20 cellular contexts compared by ENCODE assay signal in genomic region chr11:80441821-80442220, GRCh38.
"Had no signal": no experiment of that assay in that cellular context is flagged by ENCODE, and none has a peak within 500 bp of the region (broad histone marks: within the 10 kb centered on the region; RNA-seq: fewer than 3 reads in every experiment).

No MANE protein-coding gene starts in this region.

- ATAC-seq: activated T-cell treated with anti-CD3 and anti-CD28 coated beads, Interleukin-2, amount 50 U/mL, for 4 hours; heart right ventricle; stimulated activated naive CD8-positive, alpha-beta T cell treated with anti-CD3 and anti-CD28 coated beads, Interleukin-15, Interleukin-2, amounts not matched to agents 100 U/mL and 50 U/mL, for 24 hours; T-cell; upper lobe of right lung had no signal

- H3K27me3 ChIP-seq: ascending aorta, heart right ventricle, upper lobe of right lung had no signal

- H3K27ac ChIP-seq: ascending aorta, heart right ventricle, parathyroid adenoma, upper lobe of right lung had no signal

- H3K9me3 Mint-ChIP-seq: neural crest cell had no signal

- H2AFZ ChIP-seq: parathyroid adenoma had no signal

- H3K4me3 ChIP-seq: ascending aorta, heart right ventricle, upper lobe of right lung had no signal

- H3K9ac ChIP-seq: parathyroid adenoma had no signal

- H3K27me3 Mint-ChIP-seq: activated CD4-positive, alpha-beta memory T cell treated with anti-CD3 and anti-CD28 coated beads for 36 hours; activated naive CD8-positive, alpha-beta T cell treated with anti-CD3 and anti-CD28 coated beads, Interleukin-2, amount 10 ng/mL, durations not matched to agents 7 days and 5 days; T-cell had no signal

- H3K79me2 ChIP-seq: parathyroid adenoma had no signal

- DNase-seq: activated CD4-positive, alpha-beta memory T cell treated with anti-CD3 and anti-CD28 coated beads for 36 hours; activated CD4-positive, alpha-beta T cell treated with anti-CD3 and anti-CD28 coated beads for 1 hour; activated gamma-delta T cell; activated naive CD8-positive, alpha-beta T cell treated with anti-CD3 and anti-CD28 coated beads, Interleukin-2, amount 10 ng/mL, durations not matched to agents 7 days and 5 days; activated T-cell treated with anti-CD3 and anti-CD28 coated beads, Interleukin-2, amount 50 U/mL, for 4 hours; central memory CD4-positive, alpha-beta T cell; effector memory CD4-positive, alpha-beta T cell; foreskin fibroblast; heart right ventricle; kidney; stimulated activated CD4-positive, alpha-beta T cell treated with anti-CD3 and anti-CD28 coated beads, Interleukin-4, amount 100 ng/mL, for 1 hour; stimulated activated CD8-positive, alpha-beta memory T cell treated with anti-CD3 and anti-CD28 coated beads, Interleukin-4, amount 100 ng/mL, for 48 hours; stimulated activated naive CD8-positive, alpha-beta T cell treated with anti-CD3 and anti-CD28 coated beads, Interleukin-15, Interleukin-2, amounts not matched to agents 100 U/mL and 50 U/mL, for 24 hours; T-cell; T1000; upper lobe of right lung had no signal

- H3K36me3 ChIP-seq: ascending aorta, heart right ventricle, upper lobe of right lung had no signal

- H3K36me3 Mint-ChIP-seq: activated CD4-positive, alpha-beta memory T cell treated with anti-CD3 and anti-CD28 coated beads for 36 hours; activated naive CD8-positive, alpha-beta T cell treated with anti-CD3 and anti-CD28 coated beads, Interleukin-2, amount 10 ng/mL, durations not matched to agents 7 days and 5 days; mesothelial cell of epicardium; T-cell had no signal

- H3K4me3 Mint-ChIP-seq: activated CD4-positive, alpha-beta memory T cell treated with anti-CD3 and anti-CD28 coated beads for 36 hours; activated naive CD8-positive, alpha-beta T cell treated with anti-CD3 and anti-CD28 coated beads, Interleukin-2, amount 10 ng/mL, durations not matched to agents 7 days and 5 days; activated T-cell treated with anti-CD3 and anti-CD28 coated beads, Interleukin-2, amount 50 U/mL, for 4 hours; mesothelial cell of epicardium; neural crest cell; T-cell had no signal

- H3K9me3 ChIP-seq: ascending aorta, upper lobe of right lung had no signal

- H3K4me1 ChIP-seq: ascending aorta, heart right ventricle, parathyroid adenoma, upper lobe of right lung had no signal

- H3K27ac Mint-ChIP-seq: activated CD4-positive, alpha-beta memory T cell treated with anti-CD3 and anti-CD28 coated beads for 36 hours; activated naive CD8-positive, alpha-beta T cell treated with anti-CD3 and anti-CD28 coated beads, Interleukin-2, amount 10 ng/mL, durations not matched to agents 7 days and 5 days; mesothelial cell of epicardium; T-cell had no signal

- H3K4me1 Mint-ChIP-seq: activated naive CD8-positive, alpha-beta T cell treated with anti-CD3 and anti-CD28 coated beads, Interleukin-2, amount 10 ng/mL, durations not matched to agents 7 days and 5 days; mesothelial cell of epicardium; neural crest cell; T-cell had no signal
